Comparison of ENCODE assay signal across 8 cellular contexts in genomic region chr14:26598672-26599131, GRCh38. TPM values are rescaled to one million over a fixed set of nuclear protein-coding genes. Genes with fewer than 3 reads are reported as not detected.
DNase-seq lines count a peak whose midpoint lies in the region; ATAC-seq and TF ChIP-seq lines count a peak whose summit lies in the region.

No MANE protein-coding gene starts in this region.

- ATAC-seq in T-cell (replicated peaks in 1 of 4) (peak in 1 of 4 experiments; percentile 17), right cardiac atrium (peak; percentile 3 to 9), gastrocnemius medialis (peak; percentile 16 to 21), GM21515 (IDR thresholded peaks at IDR 0.05; ENCODE audit: unreplicated experiment) (no peak)

- H3K27ac Mint-ChIP-seq in T-cell, result no peak overlapping the region
- H3K27ac Mint-ChIP-seq in CD4-positive, alpha-beta memory T cell, result no peak overlapping the region

- H3K4me3 ChIP-seq in right cardiac atrium (ENCODE audit: low read length) (peak overlapping the region; percentile 95), gastrocnemius medialis (peak overlapping the region; percentile 51 to 64 (median 59))
- H3K4me3 ChIP-seq in CD4-positive, alpha-beta memory T cell (ENCODE audit: low read length in 2 of 2), result no peak overlapping the region

- CTCF ChIA-PET in HEK293T (lab: Yijun Ruan, JAX) (interaction anchor here (0.6 kb wide), 1 partner anchor 171 kb away, joined by 3 read pairs; no protein-coding TSS in a partner anchor), T-cell (lab: Charles Lee) (no interaction called here)
- CTCF ChIA-PET in CD4-positive, alpha-beta memory T cell (lab: Charles Lee; ENCODE audit: partially characterized antibody), result no interaction called here

- WGBS in right cardiac atrium, result 2% methylated on average over 18 of the region's 18 CpGs

- in situ Hi-C loops in gastrocnemius medialis (cut with MboI; ENCODE audit: low sequenced_read_pairs in 4 of 4), result no loop called here

- intact Hi-C loops in right cardiac atrium (cut with DNase I) (no loop called here), gastrocnemius medialis (cut with DNase I; ENCODE audit: low total_unique reads) (loop anchor here (10.0 kb wide), 1 partner anchor 246 kb away; no protein-coding TSS in a partner anchor)
- intact Hi-C loops in CD4-positive, alpha-beta memory T cell (cut with micrococcal nuclease), result no loop called here

- DNase-seq in HEK293T (ENCODE audit: extremely low spot score) (peak; percentile 7), T-cell (no peak), right cardiac atrium (no peak), gastrocnemius medialis (no peak), NCI-H1105 treated with DMSO at 0.1 percent for 48 hours (lab: John Stamatoyannopoulos, UW) (no peak), NCI-H2029 treated with DMSO at 0.1 percent for 48 hours (lab: John Stamatoyannopoulos, UW) (no peak)
- DNase-seq in CD4-positive, alpha-beta memory T cell, result no peak

- peaks cover 4 to 14% (median 11%) of the 10 kb centered on the region in 3 donors for H3K9me3 Mint-ChIP-seq in T-cell
- peaks cover 0 to 38% (median 23%) of the 10 kb centered on the region in 8 donors for H3K9me3 Mint-ChIP-seq in CD4-positive, alpha-beta memory T cell

- TF ChIP-seq POLR2A in gastrocnemius medialis (IDR thresholded peaks at IDR 0.05), result peak in 1 of 2 donors; percentile 28

- no peak for TF ChIP-seq CTCF in gastrocnemius medialis (IDR thresholded peaks at IDR 0.05 in 4 of 5, conservative IDR thresholded peaks at IDR 0.05 in 1 of 5)

- H3K4me1 ChIP-seq in right cardiac atrium (ENCODE audit: control insufficient read depth, insufficient read depth, low read length) (no peaks in the 10 kb centered on the region), gastrocnemius medialis (no peaks in the 10 kb centered on the region)
- H3K4me1 ChIP-seq in CD4-positive, alpha-beta memory T cell (ENCODE audit: insufficient read depth, low read length), result no peaks in the 10 kb centered on the region

- peak overlapping the region; percentile 28 to 43 (median 39) for H3K4me3 Mint-ChIP-seq in T-cell
- peak overlapping the region in 1 of 8 donors; percentile 4 for H3K4me3 Mint-ChIP-seq in CD4-positive, alpha-beta memory T cell

- H3K27me3 ChIP-seq in right cardiac atrium (ENCODE audit: control insufficient read depth, insufficient read depth) (no peaks in the 10 kb centered on the region), gastrocnemius medialis (peaks cover 7 to 21% (median 7%) of the 10 kb centered on the region in 3 donors)
- no peaks in the 10 kb centered on the region for H3K27me3 ChIP-seq in CD4-positive, alpha-beta memory T cell (ENCODE audit: insufficient read depth, low read length)

- no peaks in the 10 kb centered on the region for H3K36me3 ChIP-seq in gastrocnemius medialis
- H3K36me3 ChIP-seq in CD4-positive, alpha-beta memory T cell (ENCODE audit: insufficient read depth, low read length), result no peaks in the 10 kb centered on the region

- H3K4me1 Mint-ChIP-seq in T-cell, result no peaks in the 10 kb centered on the region
- peaks cover 0 to 1% (median 0%) of the 10 kb centered on the region in 4 donors for H3K4me1 Mint-ChIP-seq in CD4-positive, alpha-beta memory T cell

- no peaks in the 10 kb centered on the region for H3K36me3 Mint-ChIP-seq in T-cell
- peaks cover 0 to 3% of the 10 kb centered on the region in 2 donors for H3K36me3 Mint-ChIP-seq in CD4-positive, alpha-beta memory T cell

- H3K27me3 Mint-ChIP-seq in T-cell, result peaks cover 31 to 34% of the 10 kb centered on the region in 2 donors
- H3K27me3 Mint-ChIP-seq in CD4-positive, alpha-beta memory T cell, result peaks cover 11 to 16% of the 10 kb centered on the region in 2 donors

- no peaks in the 10 kb centered on the region for H3K9me3 ChIP-seq in right cardiac atrium (ENCODE audit: control insufficient read depth, low read length)
- no peaks in the 10 kb centered on the region for H3K9me3 ChIP-seq in gastrocnemius medialis
- no peaks in the 10 kb centered on the region for H3K9me3 ChIP-seq in CD4-positive, alpha-beta memory T cell (ENCODE audit: control insufficient read depth in 1 of 2, low read length in 2 of 2)

- POLR2A ChIA-PET in HEK293T (lab: Yijun Ruan, JAX), result interaction anchor here (1.3 kb wide), 1 partner anchor 10 kb away, joined by 3 read pairs; no protein-coding TSS in a partner anchor
- POLR2A ChIA-PET in T-cell (lab: Charles Lee), result interaction anchor here in 1 of 2 donors (0.7 kb wide), 1 partner anchor 1128 kb away, joined by 3 read pairs; no protein-coding TSS in a partner anchor
- POLR2A ChIA-PET in CD4-positive, alpha-beta memory T cell (lab: Charles Lee; ENCODE audit: partially characterized antibody), result no interaction called here

- H3K27ac ChIP-seq in right cardiac atrium (ENCODE audit: low read length), result peak overlapping the region; percentile 46
- H3K27ac ChIP-seq in gastrocnemius medialis, result peak overlapping the region; percentile 61 to 67 (median 63)
- H3K27ac ChIP-seq in CD4-positive, alpha-beta memory T cell (ENCODE audit: low read depth, low read length), result no peak overlapping the region

TF ChIP-seq in HEK293T, 16 proteins besides CTCF, POLR2A, EP300 and RAD21:
- TF ChIP-seq BHLHE40 (IDR thresholded peaks at IDR 0.05; ENCODE audit: borderline replicate concordance) (no peak), L3MBTL2 (conservative IDR thresholded peaks at IDR 0.05) (no peak), HDGF (IDR thresholded peaks at IDR 0.05; ENCODE audit: borderline replicate concordance) (no peak), FOXM1 (IDR thresholded peaks at IDR 0.05; ENCODE audit: borderline replicate concordance) (no peak), ARNT (IDR thresholded peaks at IDR 0.05) (no peak), SUZ12 (IDR thresholded peaks at IDR 0.05) (no peak), CTBP1 (IDR thresholded peaks at IDR 0.05; ENCODE audit: borderline replicate concordance) (no peak), FOXK2 (IDR thresholded peaks at IDR 0.05) (no peak), SP1 (IDR thresholded peaks at IDR 0.05) (no peak), FOXA1 (IDR thresholded peaks at IDR 0.05) (no peak), LEF1 (IDR thresholded peaks at IDR 0.05; ENCODE audit: borderline replicate concordance) (no peak), NFRKB (IDR thresholded peaks at IDR 0.05) (no peak), ZNF384 (IDR thresholded peaks at IDR 0.05) (no peak), ELF4 (IDR thresholded peaks at IDR 0.05) (no peak), TARDBP (IDR thresholded peaks at IDR 0.05) (no peak), PKNOX1 (IDR thresholded peaks at IDR 0.05) (no peak)
TF ChIP-seq in HEK293T: peak in this region for 0.

RNA-seq across cellular contexts. Expression of gene NOVA1, which starts 0.9 kb away (rescaled TPM):
- under 1 TPM in 1 of 5 donors, not detected in 4; 0.09 TPM for total RNA-seq in T-cell
- 1 to 10 TPM; 2.3 to 5.2 (median 3.1) TPM for total RNA-seq in right cardiac atrium
- 3.5 TPM for polyA plus RNA-seq in right cardiac atrium
- total RNA-seq in gastrocnemius medialis, result 10 to 100 TPM in 1 of 4 donors, 1 to 10 TPM in 3; 2.7 to 10.2 (median 4.6) TPM
- not detected for total RNA-seq in CD4-positive, alpha-beta memory T cell
- polyA plus RNA-seq in CD4-positive, alpha-beta memory T cell, result not detected

Comparison
In these comparisons a context has a peak if more than half of its experiments do, and no peak if none do; other contexts are left out.
1. H3K4me3 ChIP-seq: peak in right cardiac atrium (single experiment) and gastrocnemius medialis (4 of 4); none in CD4-positive, alpha-beta memory T cell (0 of 2).